Comparison of ENCODE assay signal across 28 cellular contexts in genomic region chr6:137311940-137312339, GRCh38.
"Had no signal": no experiment of that assay in that cellular context is flagged by ENCODE, and none has a peak within 500 bp of the region (broad histone marks: within the 10 kb centered on the region; RNA-seq: fewer than 3 reads in every experiment).

No MANE protein-coding gene starts in this region.

- H3K4me1 ChIP-seq: testis, uterus had no signal

- H3K36me3 ChIP-seq: stomach, suprapubic skin, thoracic aorta, thyroid gland, tibial artery, tibial nerve, transverse colon, upper lobe of left lung, upper lobe of right lung, uterus, vagina had no signal

- H3K27me3 ChIP-seq: stomach, suprapubic skin, testis, thyroid gland, tibial artery, tibial nerve, transverse colon, upper lobe of left lung, upper lobe of right lung, uterus, vagina had no signal

- DNase-seq: stimulated activated CD4-positive, alpha-beta T cell treated with anti-CD3 and anti-CD28 coated beads, Interleukin-2, amount 100 ng/mL, for 48 hours; stimulated activated CD4-positive, alpha-beta T cell treated with anti-CD3 and anti-CD28 coated beads, Interleukin-4, amount 100 ng/mL, for 1 hour; stimulated activated CD4-positive, alpha-beta T cell treated with anti-CD3 and anti-CD28 coated beads, Interleukin-4, amount 100 ng/mL, for 24 hours; stimulated activated CD4-positive, alpha-beta T cell treated with anti-CD3 and anti-CD28 coated beads, Interleukin-4, amount 100 ng/mL, for 4 hours; stimulated activated naive B cell treated with anti-CD40 and anti-IgM and Interleukin-4, amounts not matched to agents 10 μg/mL and 1 μg/mL and 100 μg/mL, for 72 hours; stimulated activated naive CD4-positive, alpha-beta T cell; stimulated activated naive CD4-positive, alpha-beta T cell treated with Interleukin-2 at 50 U/mL for 16 hours; stimulated activated naive CD8-positive, alpha-beta T cell treated with anti-CD3 and anti-CD28 coated beads, Interleukin-15, amount 100 ng/mL, for 72 hours; stimulated activated naive CD8-positive, alpha-beta T cell treated with anti-CD3 and anti-CD28 coated beads, Interleukin-15, Interleukin-2, amounts not matched to agents 100 U/mL and 50 U/mL, for 24 hours; stomach; substantia nigra; testis; thyroid gland; tibial artery; transverse colon; trophoblast cell; upper lobe of left lung; upper lobe of right lung; uterus had no signal

- H3K4me1 Mint-ChIP-seq: stimulated activated effector memory CD8-positive, alpha-beta T cell treated with anti-CD3 and anti-CD28 coated beads, Interleukin-12 subunit alpha, Interleukin-12 subunit beta, amount 100 ng/mL, for 72 hours; stimulated activated naive CD8-positive, alpha-beta T cell treated with anti-CD3 and anti-CD28 coated beads, Interleukin-15, amount 100 ng/mL, for 72 hours had no signal

- H3K27me3 Mint-ChIP-seq: stimulated activated memory B cell treated with anti-CD40 and anti-IgM and Interleukin-4, amounts not matched to agents 10 μg/mL and 1 μg/mL and 100 μg/mL, for 72 hours; stimulated activated naive B cell treated with anti-CD40 and anti-IgM and Interleukin-4, amounts not matched to agents 10 μg/mL and 1 μg/mL and 100 μg/mL, for 72 hours; stimulated activated naive CD8-positive, alpha-beta T cell treated with anti-CD3 and anti-CD28 coated beads, Interleukin-15, amount 100 ng/mL, for 72 hours; stimulated activated naive CD8-positive, alpha-beta T cell treated with anti-CD3 and anti-CD28 coated beads, Interleukin-15, Interleukin-2, amounts not matched to agents 100 ng/mL and 50 ng/mL, for 24 hours; type B pancreatic cell had no signal

- H3K4me3 Mint-ChIP-seq: stimulated activated effector memory CD8-positive, alpha-beta T cell treated with anti-CD3 and anti-CD28 coated beads, Interleukin-12 subunit alpha, Interleukin-12 subunit beta, amount 100 ng/mL, for 72 hours; stimulated activated memory B cell treated with anti-CD40 and anti-IgM and Interleukin-4, amounts not matched to agents 10 μg/mL and 1 μg/mL and 100 μg/mL, for 72 hours; stimulated activated naive B cell treated with anti-CD40 and anti-IgM and Interleukin-4, amounts not matched to agents 10 μg/mL and 1 μg/mL and 100 μg/mL, for 72 hours; stimulated activated naive CD8-positive, alpha-beta T cell treated with anti-CD3 and anti-CD28 coated beads, Interleukin-15, amount 100 ng/mL, for 72 hours; stimulated activated naive CD8-positive, alpha-beta T cell treated with anti-CD3 and anti-CD28 coated beads, Interleukin-15, Interleukin-2, amounts not matched to agents 100 ng/mL and 50 ng/mL, for 24 hours; type B pancreatic cell had no signal

- ATAC-seq: stimulated activated effector memory CD8-positive, alpha-beta T cell treated with anti-CD3 and anti-CD28 coated beads, Interleukin-12 subunit alpha, Interleukin-12 subunit beta, amount 100 ng/mL, for 72 hours; stimulated activated memory B cell treated with anti-CD40 and anti-IgM and Interleukin-4, amounts not matched to agents 10 μg/mL and 1 μg/mL and 100 μg/mL, for 72 hours; stimulated activated naive B cell treated with anti-CD40 and anti-IgM and Interleukin-4, amounts not matched to agents 10 μg/mL and 1 μg/mL and 100 μg/mL, for 72 hours; stimulated activated naive CD8-positive, alpha-beta T cell treated with anti-CD3 and anti-CD28 coated beads, Interleukin-15, amount 100 ng/mL, for 72 hours; stimulated activated naive CD8-positive, alpha-beta T cell treated with anti-CD3 and anti-CD28 coated beads, Interleukin-15, Interleukin-2, amounts not matched to agents 100 U/mL and 50 U/mL, for 24 hours; upper lobe of right lung had no signal

- H3K4me3 ChIP-seq: stomach, suprapubic skin, testis, thoracic aorta, thyroid gland, tibial artery, tibial nerve, transverse colon, upper lobe of left lung, upper lobe of right lung, uterus, vagina had no signal

- H3K27ac Mint-ChIP-seq: stimulated activated effector memory CD8-positive, alpha-beta T cell treated with anti-CD3 and anti-CD28 coated beads, Interleukin-12 subunit alpha, Interleukin-12 subunit beta, amount 100 ng/mL, for 72 hours; stimulated activated memory B cell treated with anti-CD40 and anti-IgM and Interleukin-4, amounts not matched to agents 10 μg/mL and 1 μg/mL and 100 μg/mL, for 72 hours; stimulated activated naive B cell treated with anti-CD40 and anti-IgM and Interleukin-4, amounts not matched to agents 10 μg/mL and 1 μg/mL and 100 μg/mL, for 72 hours; stimulated activated naive CD8-positive, alpha-beta T cell treated with anti-CD3 and anti-CD28 coated beads, Interleukin-15, amount 100 ng/mL, for 72 hours; stimulated activated naive CD8-positive, alpha-beta T cell treated with anti-CD3 and anti-CD28 coated beads, Interleukin-15, Interleukin-2, amounts not matched to agents 100 ng/mL and 50 ng/mL, for 24 hours; type B pancreatic cell had no signal

- FAIRE-seq: urothelium cell line had no signal

- H3K9me3 Mint-ChIP-seq: stimulated activated effector memory CD8-positive, alpha-beta T cell treated with anti-CD3 and anti-CD28 coated beads, Interleukin-12 subunit alpha, Interleukin-12 subunit beta, amount 100 ng/mL, for 72 hours; stimulated activated memory B cell treated with anti-CD40 and anti-IgM and Interleukin-4, amounts not matched to agents 10 μg/mL and 1 μg/mL and 100 μg/mL, for 72 hours; stimulated activated naive CD8-positive, alpha-beta T cell treated with anti-CD3 and anti-CD28 coated beads, Interleukin-15, amount 100 ng/mL, for 72 hours; stimulated activated naive CD8-positive, alpha-beta T cell treated with anti-CD3 and anti-CD28 coated beads, Interleukin-15, Interleukin-2, amounts not matched to agents 100 ng/mL and 50 ng/mL, for 24 hours had no signal

- H3K36me3 Mint-ChIP-seq: stimulated activated effector memory CD8-positive, alpha-beta T cell treated with anti-CD3 and anti-CD28 coated beads, Interleukin-12 subunit alpha, Interleukin-12 subunit beta, amount 100 ng/mL, for 72 hours; stimulated activated naive B cell treated with anti-CD40 and anti-IgM and Interleukin-4, amounts not matched to agents 10 μg/mL and 1 μg/mL and 100 μg/mL, for 72 hours; type B pancreatic cell had no signal

- H3K27ac ChIP-seq: stomach, suprapubic skin, testis, thoracic aorta, thyroid gland, tibial artery, tibial nerve, transverse colon, upper lobe of left lung, upper lobe of right lung, uterus, vagina had no signal

- H3K9me3 ChIP-seq: stomach, suprapubic skin, testis, thoracic aorta, thyroid gland, tibial artery, tibial nerve, transverse colon, upper lobe of left lung, upper lobe of right lung, uterus, vagina had no signal
